ENCODE assay signal across 17 cellular contexts in the genomic region with DNA sequence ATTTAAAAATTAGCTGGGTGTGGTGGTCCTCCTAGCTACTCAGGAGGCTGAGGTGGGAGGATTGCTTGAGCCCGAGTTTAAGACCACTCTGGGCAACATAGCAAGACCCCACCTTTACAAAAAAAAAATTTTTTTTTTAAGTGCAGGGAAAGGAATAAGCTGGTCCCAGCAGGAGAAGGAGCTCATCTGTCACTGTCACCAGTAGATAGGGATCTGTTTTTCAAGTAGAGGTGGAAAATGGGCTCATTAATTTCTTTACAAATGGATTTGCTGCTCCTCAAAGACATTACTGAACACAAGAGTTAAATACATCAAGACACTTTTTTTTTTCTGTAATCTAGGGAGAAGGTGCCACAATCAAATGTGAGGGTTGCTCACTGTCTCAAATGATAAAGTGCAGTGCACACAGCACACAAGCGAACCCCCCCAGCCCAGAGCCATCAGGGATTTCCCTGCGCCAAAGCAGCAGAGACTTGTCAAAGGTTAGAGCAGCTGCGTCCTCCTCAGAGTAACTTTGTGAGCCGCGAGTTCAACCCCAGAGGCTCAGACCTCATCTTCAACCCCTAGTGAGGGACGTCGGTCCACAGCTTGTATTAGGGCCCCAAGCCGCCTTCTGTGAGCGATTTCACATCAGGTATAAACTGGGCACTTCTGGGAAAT. TPM values are rescaled to one million over a fixed set of nuclear protein-coding genes. Genes with fewer than 3 reads are reported as not detected.
DNase-seq lines count a peak whose midpoint lies in the region; ATAC-seq, FAIRE-seq and TF ChIP-seq lines count a peak whose summit lies in the region.
"Had no signal": no experiment of that assay in that cellular context is flagged by ENCODE, and none has a peak within 500 bp of the region (broad histone marks: within the 10 kb centered on the region; RNA-seq: fewer than 3 reads in every experiment).

No MANE protein-coding gene starts in this region.

- H3K9me3 ChIP-seq in keratinocyte (ENCODE audit: control insufficient read depth, low read depth, low read length), result no peaks in the 10 kb centered on the region

- no peaks in the 10 kb centered on the region for H3K36me3 ChIP-seq in keratinocyte (ENCODE audit: control insufficient read depth in 2 of 2, extremely low read depth in 1 of 2, insufficient read depth in 2 of 2, low read length in 2 of 2)

- peak overlapping the region; percentile 53 for H3K4me3 Mint-ChIP-seq in Calu3 (ENCODE audit: low read depth, unreplicated experiment)
- H3K4me3 Mint-ChIP-seq: activated CD4-positive, alpha-beta T cell treated with anti-CD3 and anti-CD28 coated beads, Interleukin-2, amount 10 ng/mL, durations not matched to agents 24 days and 14 days; activated T-helper 1 cell treated with anti-CD3 and anti-CD28 coated beads, Interleukin-12 subunit alpha, Interleukin-12 subunit beta, Interleukin-2, Interleukin-4 antibody, amounts not matched to agents 30 ng/mL and 10 ng/mL and 1 ng/mL, durations not matched to agents 14 hours and 24 hours and 36 hours; stimulated activated naive B cell treated with anti-CD40 and anti-IgM and Interleukin-4, amounts not matched to agents 10 μg/mL and 1 μg/mL and 100 μg/mL, for 72 hours had no signal

- peak overlapping the region; percentile 59 for H2AFZ ChIP-seq in keratinocyte (ENCODE audit: control insufficient read depth, low read length)

- peak overlapping the region; percentile 90 for H3K4me2 ChIP-seq in keratinocyte (ENCODE audit: control insufficient read depth, extremely low read depth, insufficient read depth, low read depth, low read length)

- H3K9me1 ChIP-seq in keratinocyte (ENCODE audit: control insufficient read depth, extremely low read depth, insufficient read depth, low read length), result no peaks in the 10 kb centered on the region

- H4K20me1 ChIP-seq in keratinocyte (ENCODE audit: control insufficient read depth, extremely low read depth, insufficient read depth, low read length), result no peaks in the 10 kb centered on the region

- no peaks in the 10 kb centered on the region for H3K36me3 Mint-ChIP-seq in Calu3 (ENCODE audit: insufficient read depth, unreplicated experiment)
- H3K36me3 Mint-ChIP-seq: stimulated activated naive B cell treated with anti-CD40 and anti-IgM and Interleukin-4, amounts not matched to agents 10 μg/mL and 1 μg/mL and 100 μg/mL, for 72 hours had no signal

- in situ Hi-C loops in astrocyte of the spinal cord (cut with HindIII; ENCODE audit: low sequenced_read_pairs), result no loop called here

- H3K4me3 ChIP-seq in astrocyte of the spinal cord (ENCODE audit: low read depth, low read length), result peak overlapping the region; percentile 23
- H3K4me3 ChIP-seq in keratinocyte (ENCODE audit: control insufficient read depth in 2 of 3, extremely low read depth in 1 of 3, insufficient read depth in 2 of 3, low read depth in 1 of 3, low read length in 3 of 3), result peak overlapping the region in 2 of 3 experiments; percentile 40 to 52
- peak overlapping the region; percentile 50 for H3K4me3 ChIP-seq in retinal pigment epithelial cell (ENCODE audit: low read length)

- CTCF ChIA-PET in Calu3 (lab: Charles Lee), result no interaction called here

- no peak overlapping the region for H3K27ac ChIP-seq in keratinocyte (ENCODE audit: control insufficient read depth, insufficient read depth, low read length)

- intact Hi-C loops in Calu3 (cut with micrococcal nuclease; ENCODE audit: unreplicated experiment), result no loop called here

- peak overlapping the region; percentile 16 for H3K27ac Mint-ChIP-seq in Calu3 (ENCODE audit: unreplicated experiment)
- H3K27ac Mint-ChIP-seq: activated CD4-positive, alpha-beta T cell treated with anti-CD3 and anti-CD28 coated beads, Interleukin-2, amount 10 ng/mL, durations not matched to agents 24 days and 14 days; activated T-helper 1 cell treated with anti-CD3 and anti-CD28 coated beads, Interleukin-12 subunit alpha, Interleukin-12 subunit beta, Interleukin-2, Interleukin-4 antibody, amounts not matched to agents 30 ng/mL and 10 ng/mL and 1 ng/mL, durations not matched to agents 14 hours and 24 hours and 36 hours; stimulated activated naive B cell treated with anti-CD40 and anti-IgM and Interleukin-4, amounts not matched to agents 10 μg/mL and 1 μg/mL and 100 μg/mL, for 72 hours had no signal

- no peak for ATAC-seq in GM21515 (IDR thresholded peaks at IDR 0.05; ENCODE audit: unreplicated experiment)
- no peak for ATAC-seq in GM18870 (IDR thresholded peaks at IDR 0.05; ENCODE audit: unreplicated experiment)
- ATAC-seq: stimulated activated naive B cell treated with anti-CD40 and anti-IgM and Interleukin-4, amounts not matched to agents 10 μg/mL and 1 μg/mL and 100 μg/mL, for 72 hours had no signal

- BruUV-seq in Calu3 (replicated peaks; lab: Mats Ljungman, UMichigan), result TSS peak; percentile 95

- H3K9ac ChIP-seq in keratinocyte (ENCODE audit: control insufficient read depth, extremely low read depth, insufficient read depth, low read length), result peak overlapping the region; percentile 51

- no peaks in the 10 kb centered on the region for H3K27me3 Mint-ChIP-seq in Calu3 (ENCODE audit: unreplicated experiment)
- H3K27me3 Mint-ChIP-seq: activated CD4-positive, alpha-beta T cell treated with anti-CD3 and anti-CD28 coated beads, Interleukin-2, amount 10 ng/mL, durations not matched to agents 24 days and 14 days had no signal

- TF ChIP-seq CTCF in Calu3 (IDR thresholded peaks at IDR 0.05; ENCODE audit: unreplicated experiment) (no peak), astrocyte of the spinal cord (IDR thresholded peaks at IDR 0.05; ENCODE audit: low read depth, low read length) (no peak), keratinocyte (optimal IDR thresholded peaks at IDR 0.05 in 1 of 3, IDR thresholded peaks at IDR 0.05 in 1 of 3, conservative IDR thresholded peaks at IDR 0.05 in 1 of 3; ENCODE audit: extremely low read depth in 1 of 3, insufficient read depth in 2 of 3, low read length in 3 of 3) (no peak), retinal pigment epithelial cell (conservative IDR thresholded peaks at IDR 0.05; ENCODE audit: low read depth, low read length) (no peak)

- no peaks in the 10 kb centered on the region for H3K27me3 ChIP-seq in keratinocyte (ENCODE audit: control insufficient read depth, extremely low read depth, insufficient read depth, low read length)

- peaks cover 11% of the 10 kb centered on the region for H3K4me1 Mint-ChIP-seq in Calu3 (ENCODE audit: low read depth, unreplicated experiment)
- H3K4me1 Mint-ChIP-seq: activated CD4-positive, alpha-beta T cell treated with anti-CD3 and anti-CD28 coated beads, Interleukin-2, amount 10 ng/mL, durations not matched to agents 24 days and 14 days; stimulated activated naive B cell treated with anti-CD40 and anti-IgM and Interleukin-4, amounts not matched to agents 10 μg/mL and 1 μg/mL and 100 μg/mL, for 72 hours had no signal

- no peaks in the 10 kb centered on the region for H3K9me3 Mint-ChIP-seq in Calu3 (ENCODE audit: low read depth, unreplicated experiment)
- H3K9me3 Mint-ChIP-seq: activated CD4-positive, alpha-beta T cell treated with anti-CD3 and anti-CD28 coated beads, Interleukin-2, amount 10 ng/mL, durations not matched to agents 24 days and 14 days; activated T-helper 1 cell treated with anti-CD3 and anti-CD28 coated beads, Interleukin-12 subunit alpha, Interleukin-12 subunit beta, Interleukin-2, Interleukin-4 antibody, amounts not matched to agents 30 ng/mL and 10 ng/mL and 1 ng/mL, durations not matched to agents 14 hours and 24 hours and 36 hours had no signal

- H3K79me2 ChIP-seq in keratinocyte (ENCODE audit: control insufficient read depth, insufficient read depth, low read length), result no peaks in the 10 kb centered on the region

- DNase-seq in Calu3 (no peak), astrocyte of the spinal cord (ENCODE audit: low read depth, low spot score) (no peak), keratinocyte (ENCODE audit: low read depth, low spot score) (no peak), retinal pigment epithelial cell (ENCODE audit: low read depth) (no peak), NCI-H1417 treated with DMSO at 0.1 percent for 48 hours (lab: John Stamatoyannopoulos, UW) (no peak), NCI-H1105 (lab: John Stamatoyannopoulos, UW) (no peak)
- DNase-seq: activated CD4-positive, alpha-beta T cell treated with anti-CD3 and anti-CD28 coated beads, Interleukin-2, amount 10 ng/mL, durations not matched to agents 24 days and 14 days; amniotic stem cell; dermis blood vessel endothelial cell; NCI-H2171; SHP77; stimulated activated naive B cell treated with anti-CD40 and anti-IgM and Interleukin-4, amounts not matched to agents 10 μg/mL and 1 μg/mL and 100 μg/mL, for 72 hours had no signal

- peaks cover 5% of the 10 kb centered on the region for H3K4me1 ChIP-seq in keratinocyte (ENCODE audit: control insufficient read depth, extremely low read depth, insufficient read depth, low read length)

- no peak for FAIRE-seq in keratinocyte (lab: Jason Lieb, UNC)
- FAIRE-seq: HTR-8/SVneo had no signal

- dilution Hi-C loops in keratinocyte (cut with MboI; ENCODE audit: extremely low pct_ligation_motif_present, low sequenced_read_pairs), result no loop called here

RNA-seq across cellular contexts. Expression of a gene that starts 14.3 kb away (rescaled TPM):
- 1.6 and 2.9 TPM in 2 replicates for total RNA-seq in Calu3 (2022)
- 0.06 to 0.12 TPM in 2 of 3 replicates, not detected in the other for polyA plus RNA-seq in keratinocyte
- not detected for polyA plus RNA-seq in keratinocyte (2011; ENCODE audit: low read depth)
- polyA plus RNA-seq in keratinocyte (2011; cell fraction: cytosol; rRNA removed), result not detected in 2 replicates
- 0.38 and 0.65 TPM in 2 replicates for polyA plus RNA-seq in keratinocyte (2011; cell fraction: nucleus; rRNA removed)
- not detected in 2 replicates for polyA plus RNA-seq in keratinocyte (2012; ENCODE audit: low replicate concordance)
- 0.16 to 0.82 TPM (median 0.36 TPM) in 3 replicates for polyA minus RNA-seq in keratinocyte
- not detected for polyA minus RNA-seq in keratinocyte (2011; cell fraction: cytosol; rRNA and poly(A)+ RNA removed)
- 2.6 and 6.1 TPM in 2 replicates for polyA minus RNA-seq in keratinocyte (2011; cell fraction: nucleus; rRNA and poly(A)+ RNA removed)
- total RNA-seq: activated CD4-positive, alpha-beta T cell treated with anti-CD3 and anti-CD28 coated beads, Interleukin-2, amount 10 ng/mL, durations not matched to agents 24 days and 14 days; activated T-helper 1 cell treated with anti-CD3 and anti-CD28 coated beads, Interleukin-12 subunit alpha, Interleukin-12 subunit beta, Interleukin-2, Interleukin-4 antibody, amounts not matched to agents 30 ng/mL and 10 ng/mL and 1 ng/mL, durations not matched to agents 14 hours and 24 hours and 36 hours; dermis blood vessel endothelial cell; pulmonary artery endothelial cell had no signal
